Comparison of ENCODE assay signal across 22 cellular contexts in the genomic region with DNA sequence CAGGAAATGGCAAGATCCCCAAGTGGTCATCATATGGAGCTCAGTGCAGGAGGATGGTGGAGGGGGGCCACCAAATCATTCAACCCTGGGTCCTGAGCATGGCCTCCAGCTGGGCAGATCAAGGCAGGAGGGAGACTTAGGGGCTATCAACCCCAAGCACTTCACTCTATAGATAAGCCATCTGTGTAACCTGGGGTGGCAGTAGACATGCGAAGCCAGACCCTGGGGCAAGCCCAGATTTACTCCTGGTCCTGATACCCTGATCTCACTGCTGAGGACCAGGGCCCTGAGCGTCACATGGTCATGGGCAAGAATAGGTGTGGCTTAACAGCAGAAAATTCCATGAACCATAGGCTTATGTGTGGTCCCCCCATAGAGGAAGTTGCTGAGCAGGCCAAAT.
"Had no signal": no experiment of that assay in that cellular context is flagged by ENCODE, and none has a peak within 500 bp of the region (broad histone marks: within the 10 kb centered on the region; RNA-seq: fewer than 3 reads in every experiment).

No MANE protein-coding gene starts in this region.

- H3K9me3 ChIP-seq: neutrophil, suprapubic skin, thyroid gland had no signal

- H3K27me3 ChIP-seq: dorsolateral prefrontal cortex, neutrophil, suprapubic skin, thyroid gland had no signal

- H3K36me3 Mint-ChIP-seq: immature natural killer cell, naive B cell, type B pancreatic cell had no signal

- H3K4me1 Mint-ChIP-seq: naive B cell, nephron had no signal

- H3K27me3 Mint-ChIP-seq: naive B cell had no signal

- H3K27ac Mint-ChIP-seq: immature natural killer cell, nephron, type B pancreatic cell had no signal

- H3K4me1 ChIP-seq: gastroesophageal sphincter, spleen, suprapubic skin, thyroid gland had no signal

- H3K4me3 Mint-ChIP-seq: immature natural killer cell, naive B cell, nephron, type B pancreatic cell had no signal

- H3K9me3 Mint-ChIP-seq: immature natural killer cell had no signal

- H3K27ac ChIP-seq: dorsolateral prefrontal cortex, gastroesophageal sphincter, neutrophil, spleen, suprapubic skin, thyroid gland had no signal

- DNase-seq: cortex of kidney; dorsolateral prefrontal cortex; effector memory CD4-positive, alpha-beta T cell; glutamatergic neuron; immature natural killer cell; left colon; mesendoderm; naive B cell; posterior cingulate gyrus; spleen; stimulated activated CD4-positive, alpha-beta T cell treated with anti-CD3 and anti-CD28 coated beads, Interleukin-15, amount 100 ng/mL, for 24 hours; stimulated activated CD4-positive, alpha-beta T cell treated with anti-CD3 and anti-CD28 coated beads, Interleukin-1b, Interleukin-23, amount 100 ng/mL, for 48 hours; stimulated activated CD4-positive, alpha-beta T cell treated with anti-CD3 and anti-CD28 coated beads, Interleukin-4, amount 100 ng/mL, for 4 hours; stimulated activated naive CD4-positive, alpha-beta T cell; thyroid gland had no signal

- ATAC-seq: esophagus mucosa, gastroesophageal sphincter, left colon, sciatic nerve had no signal

- H3K4me3 ChIP-seq: dorsolateral prefrontal cortex, gastroesophageal sphincter, spleen, suprapubic skin, thyroid gland had no signal

- H3K36me3 ChIP-seq: gastroesophageal sphincter, neutrophil, spleen, suprapubic skin, thyroid gland had no signal
